Comparison of ENCODE assay signal across 6 cellular contexts in genomic region chr19:49150944-49151243, GRCh38. TPM values are rescaled to one million over a fixed set of nuclear protein-coding genes. Genes with fewer than 3 reads are reported as not detected.
DNase-seq lines count a peak whose midpoint lies in the region; ATAC-seq and TF ChIP-seq lines count a peak whose summit lies in the region.

No MANE protein-coding gene starts in this region.

- DNase-seq in CD14-positive monocyte (ENCODE audit: low spot score): no peak
- no peak for DNase-seq in activated naive CD8-positive, alpha-beta T cell treated with anti-CD3 and anti-CD28 coated beads, Interleukin-2, amount 10 ng/mL, durations not matched to agents 7 days and 5 days
- DNase-seq in SKM-1 (lab: John Stamatoyannopoulos, UW; ENCODE audit: unreplicated experiment): no peak

- H3K27ac Mint-ChIP-seq in CD14-positive monocyte: no peak overlapping the region
- no peak overlapping the region for H3K27ac Mint-ChIP-seq in activated naive CD8-positive, alpha-beta T cell treated with anti-CD3 and anti-CD28 coated beads, Interleukin-2, amount 10 ng/mL, durations not matched to agents 7 days and 5 days

- H3K9me3 ChIP-seq in mesodermal cell (ENCODE audit: control insufficient read depth, low read length): no peaks in the 10 kb centered on the region

- H3K36me3 ChIP-seq in mesodermal cell (ENCODE audit: control insufficient read depth, insufficient read depth, low read length): no peaks in the 10 kb centered on the region

- H3K27ac ChIP-seq in mesodermal cell (ENCODE audit: low read depth, low read length, severe bottlenecking): peak overlapping the region; percentile 89

- peaks cover 75 to 92% (median 81%) of the 10 kb centered on the region in 3 donors for H3K27me3 Mint-ChIP-seq in CD14-positive monocyte (ENCODE audit: low read depth in 3 of 3)
- peaks cover 70% of the 10 kb centered on the region for H3K27me3 Mint-ChIP-seq in activated naive CD8-positive, alpha-beta T cell treated with anti-CD3 and anti-CD28 coated beads, Interleukin-2, amount 10 ng/mL, durations not matched to agents 7 days and 5 days

- H3K36me3 Mint-ChIP-seq in CD14-positive monocyte: peaks cover 3 to 4% of the 10 kb centered on the region in 2 donors
- no peaks in the 10 kb centered on the region for H3K36me3 Mint-ChIP-seq in activated naive CD8-positive, alpha-beta T cell treated with anti-CD3 and anti-CD28 coated beads, Interleukin-2, amount 10 ng/mL, durations not matched to agents 7 days and 5 days

- intact Hi-C loops in CD14-positive monocyte (cut with micrococcal nuclease): loop anchor here in 1 of 2 donors (5.0 kb wide), 1 partner anchor 56 kb away; no protein-coding TSS in a partner anchor

- peaks cover 47% of the 10 kb centered on the region for H3K4me1 Mint-ChIP-seq in CD14-positive monocyte
- peaks cover 16% of the 10 kb centered on the region for H3K4me1 Mint-ChIP-seq in activated naive CD8-positive, alpha-beta T cell treated with anti-CD3 and anti-CD28 coated beads, Interleukin-2, amount 10 ng/mL, durations not matched to agents 7 days and 5 days

- peak overlapping the region; percentile 79 to 93 for H3K4me3 Mint-ChIP-seq in CD14-positive monocyte
- peak overlapping the region; percentile 85 for H3K4me3 Mint-ChIP-seq in activated naive CD8-positive, alpha-beta T cell treated with anti-CD3 and anti-CD28 coated beads, Interleukin-2, amount 10 ng/mL, durations not matched to agents 7 days and 5 days

- H3K9me3 Mint-ChIP-seq in CD14-positive monocyte: peaks cover 14 to 39% (median 28%) of the 10 kb centered on the region in 7 donors
- no peaks in the 10 kb centered on the region for H3K9me3 Mint-ChIP-seq in activated naive CD8-positive, alpha-beta T cell treated with anti-CD3 and anti-CD28 coated beads, Interleukin-2, amount 10 ng/mL, durations not matched to agents 7 days and 5 days

- POLR2A ChIA-PET in activated naive CD8-positive, alpha-beta T cell treated with anti-CD3 and anti-CD28 coated beads, Interleukin-2, amount 10 ng/mL, durations not matched to agents 7 days and 5 days (lab: Charles Lee): no interaction called here

- peaks cover 12% of the 10 kb centered on the region for H3K4me1 ChIP-seq in mesodermal cell (ENCODE audit: control insufficient read depth, insufficient read depth, low read length, poor library complexity, severe bottlenecking)

- 24 to 45% methylated on average over 6 to 9 of the region's 16 CpGs for WGBS in mesodermal cell (ENCODE audit: insufficient coverage in 2 of 2), 2 experiments

- no peak for TF ChIP-seq CTCF in CD14-positive monocyte (IDR thresholded peaks at IDR 0.05)

- ATAC-seq in activated naive CD8-positive, alpha-beta T cell treated with anti-CD3 and anti-CD28 coated beads, Interleukin-2, amount 10 ng/mL, durations not matched to agents 7 days and 5 days (ENCODE audit: low read depth): no peak
- ATAC-seq in HG02973 (IDR thresholded peaks at IDR 0.05; ENCODE audit: unreplicated experiment): no peak
- no peak for ATAC-seq in GM21737 (IDR thresholded peaks at IDR 0.05; ENCODE audit: unreplicated experiment)

- H3K4me3 ChIP-seq in mesodermal cell (ENCODE audit: extremely low read depth, insufficient read depth, low read length, poor library complexity, severe bottlenecking): peak overlapping the region; percentile 56

RNA-seq across cellular contexts. Expression of gene HRC, which starts 4.3 kb away (rescaled TPM):
- not detected for polyA plus RNA-seq in CD14-positive monocyte
- total RNA-seq in activated naive CD8-positive, alpha-beta T cell treated with anti-CD3 and anti-CD28 coated beads, Interleukin-2, amount 10 ng/mL, durations not matched to agents 7 days and 5 days: not detected
- polyA plus RNA-seq in mesodermal cell (2013, experiment 1 of 2): 11.2 TPM
- polyA plus RNA-seq in mesodermal cell (2013, experiment 2 of 2): 10.9 TPM

RNA-seq across cellular contexts. Expression of gene TRPM4, which starts 6.7 kb away (rescaled TPM):
- polyA plus RNA-seq in CD14-positive monocyte: 1 to 10 TPM; 6.0 to 6.6 TPM
- under 1 TPM; 0.19 to 0.34 TPM for total RNA-seq in activated naive CD8-positive, alpha-beta T cell treated with anti-CD3 and anti-CD28 coated beads, Interleukin-2, amount 10 ng/mL, durations not matched to agents 7 days and 5 days
- polyA plus RNA-seq in mesodermal cell (2013, experiment 1 of 2): 25.4 TPM
- 22.0 TPM for polyA plus RNA-seq in mesodermal cell (2013, experiment 2 of 2)

RNA-seq across cellular contexts. Expression of gene PPFIA3, which starts 31.6 kb away (rescaled TPM):
- not detected for polyA plus RNA-seq in CD14-positive monocyte
- total RNA-seq in activated naive CD8-positive, alpha-beta T cell treated with anti-CD3 and anti-CD28 coated beads, Interleukin-2, amount 10 ng/mL, durations not matched to agents 7 days and 5 days: 1 to 10 TPM; 3.6 to 4.6 TPM
- 18.0 TPM for polyA plus RNA-seq in mesodermal cell (2013, experiment 1 of 2)
- 13.7 TPM for polyA plus RNA-seq in mesodermal cell (2013, experiment 2 of 2)

RNA-seq across cellular contexts. Expression of gene C19orf73, which starts 32.0 kb away (rescaled TPM):
- polyA plus RNA-seq in CD14-positive monocyte: under 1 TPM; 0.66 to 0.76 TPM
- 1 to 10 TPM; 1.3 to 1.7 TPM for total RNA-seq in activated naive CD8-positive, alpha-beta T cell treated with anti-CD3 and anti-CD28 coated beads, Interleukin-2, amount 10 ng/mL, durations not matched to agents 7 days and 5 days
- polyA plus RNA-seq in mesodermal cell (2013, experiment 1 of 2): 2.5 TPM
- polyA plus RNA-seq in mesodermal cell (2013, experiment 2 of 2): 2.5 TPM

RNA-seq across cellular contexts. Expression of gene LIN7B, which starts 36.7 kb away (rescaled TPM):
- 1 to 10 TPM; 4.1 to 4.2 TPM for polyA plus RNA-seq in CD14-positive monocyte
- 10 to 100 TPM in 1 of 2 experiments, 1 to 10 TPM in 1; 8.9 to 10.1 TPM for total RNA-seq in activated naive CD8-positive, alpha-beta T cell treated with anti-CD3 and anti-CD28 coated beads, Interleukin-2, amount 10 ng/mL, durations not matched to agents 7 days and 5 days
- polyA plus RNA-seq in mesodermal cell (2013, experiment 1 of 2): 14.7 TPM
- 9.3 TPM for polyA plus RNA-seq in mesodermal cell (2013, experiment 2 of 2)
